27 cellular contexts compared by ENCODE assay signal in the genomic region with DNA sequence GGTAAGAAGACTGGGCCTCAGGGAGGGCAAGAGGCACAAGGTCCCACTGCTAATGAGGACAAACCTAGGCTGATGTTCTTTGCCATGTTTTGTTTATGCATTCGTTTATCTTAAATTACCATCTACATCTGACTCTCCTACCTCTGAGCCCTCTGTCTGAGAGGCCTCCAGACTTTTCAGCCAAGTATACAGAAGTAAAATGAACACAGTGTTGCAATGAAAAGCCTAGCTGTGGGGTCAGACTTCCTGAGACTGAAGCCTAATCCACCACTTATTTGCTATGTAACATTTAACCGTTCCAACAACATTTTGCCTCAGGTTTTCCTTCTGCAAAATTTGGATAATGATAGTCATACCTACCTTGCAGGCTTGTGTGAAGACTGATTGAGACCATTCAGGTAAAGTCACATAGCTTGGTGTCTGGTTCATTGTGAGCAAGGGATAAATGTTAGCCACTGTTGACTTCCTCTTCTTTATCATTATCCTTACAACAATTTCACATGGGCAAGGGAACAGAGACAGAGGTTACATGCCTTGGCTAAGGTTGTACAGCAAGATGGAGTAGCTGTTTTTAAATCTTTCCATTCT.
DNase-seq lines count a peak whose midpoint lies in the region; ATAC-seq and TF ChIP-seq lines count a peak whose summit lies in the region.
"Had no signal": no experiment of that assay in that cellular context is flagged by ENCODE, and none has a peak within 500 bp of the region (broad histone marks: within the 10 kb centered on the region; RNA-seq: fewer than 3 reads in every experiment).

No MANE protein-coding gene starts in this region.

- POLR2A ChIA-PET in CD4-positive, alpha-beta T cell (lab: Charles Lee): no interaction called here

- CTCF ChIA-PET in CD4-positive, alpha-beta T cell (lab: Charles Lee): no interaction called here

- H3K4me3 ChIP-seq in NB4 (ENCODE audit: low read depth, low read length) (no peak overlapping the region), adipocyte (ENCODE audit: low read length) (no peak overlapping the region), osteoblast (ENCODE audit: insufficient read depth, low read length) (no peak overlapping the region), dorsolateral prefrontal cortex (no peak overlapping the region), endodermal cell (ENCODE audit: low read length) (no peak overlapping the region)
- H3K4me3 ChIP-seq: adrenal gland, esophagus muscularis mucosa, gastrocnemius medialis, sigmoid colon, SJSA1, thyroid gland had no signal

- TF ChIP-seq CTCF in CD4-positive, alpha-beta T cell (IDR thresholded peaks at IDR 0.05): no peak
- TF ChIP-seq CTCF in NB4 (IDR thresholded peaks at IDR 0.05; ENCODE audit: low read depth, low read length) (no peak), osteoblast (IDR thresholded peaks at IDR 0.05; ENCODE audit: extremely low read depth, low read depth, low read length) (no peak), dorsolateral prefrontal cortex (IDR thresholded peaks at IDR 0.05 in 54 of 56, conservative IDR thresholded peaks at IDR 0.05 in 2 of 56; ENCODE audit: low read depth in 1 of 56, partially characterized antibody in 56 of 56) (no peak), endodermal cell (conservative IDR thresholded peaks at IDR 0.05) (no peak)

- no peak overlapping the region for H3K4me3 Mint-ChIP-seq in CD4-positive, alpha-beta T cell
- no peak overlapping the region for H3K4me3 Mint-ChIP-seq in endodermal cell
- H3K4me3 Mint-ChIP-seq: activated T-cell treated with anti-CD3 and anti-CD28 coated beads, Interleukin-2, amount 50 U/mL, for 24 hours; CD4-positive, CD25-positive, alpha-beta regulatory T cell; nephron had no signal

- no peak overlapping the region for H3K27ac ChIP-seq in CD4-positive, alpha-beta T cell (ENCODE audit: low read depth, low read length)
- H3K27ac ChIP-seq in osteoblast (ENCODE audit: low read depth, low read length) (no peak overlapping the region), dorsolateral prefrontal cortex (no peak overlapping the region), endodermal cell (ENCODE audit: low read depth, low read length) (no peak overlapping the region)
- H3K27ac ChIP-seq: adrenal gland, esophagus muscularis mucosa, gastrocnemius medialis, KMS-11, sigmoid colon, SJSA1, thyroid gland had no signal

- peaks cover 11% of the 10 kb centered on the region for H3K4me1 ChIP-seq in adipocyte (ENCODE audit: control insufficient read depth, insufficient read depth, low read length)
- H3K4me1 ChIP-seq in osteoblast (ENCODE audit: insufficient read depth, low read length): peaks cover 11% of the 10 kb centered on the region
- H3K4me1 ChIP-seq in endodermal cell (ENCODE audit: control insufficient read depth, insufficient read depth, low read length): peaks cover 5% of the 10 kb centered on the region
- H3K4me1 ChIP-seq: adrenal gland, esophagus muscularis mucosa, gastrocnemius medialis, sigmoid colon, SJSA1, thyroid gland had no signal

- H3K79me2 ChIP-seq in osteoblast (ENCODE audit: insufficient read depth, low read length): no peaks in the 10 kb centered on the region

- TF ChIP-seq POLR2A in NB4 (IDR thresholded peaks at IDR 0.05; ENCODE audit: extremely low read depth, insufficient read length): no peak

- no peak for ATAC-seq in CD4-positive, alpha-beta T cell (ENCODE audit: poor library complexity)
- ATAC-seq in HG03045 (IDR thresholded peaks at IDR 0.05; ENCODE audit: unreplicated experiment): no peak
- ATAC-seq: gastrocnemius medialis had no signal

- H2AFZ ChIP-seq in osteoblast (ENCODE audit: low read length): peak overlapping the region; percentile 4

- no peaks in the 10 kb centered on the region for H3K27me3 ChIP-seq in CD4-positive, alpha-beta T cell (ENCODE audit: control insufficient read depth, insufficient read depth, low read length)
- no peaks in the 10 kb centered on the region for H3K27me3 ChIP-seq in adipocyte (replicated peaks; ENCODE audit: control insufficient read depth, insufficient read depth, low read length)
- H3K27me3 ChIP-seq in osteoblast (ENCODE audit: insufficient read depth, low read length): peaks cover 4% of the 10 kb centered on the region
- H3K27me3 ChIP-seq in dorsolateral prefrontal cortex: peaks cover 0 to 3% (median 0%) of the 10 kb centered on the region in 45 donors
- H3K27me3 ChIP-seq in endodermal cell (ENCODE audit: control insufficient read depth, insufficient read depth, low read length, poor library complexity, severe bottlenecking): no peaks in the 10 kb centered on the region
- H3K27me3 ChIP-seq: adrenal gland, esophagus muscularis mucosa, gastrocnemius medialis, sigmoid colon, SJSA1, thyroid gland had no signal

- intact Hi-C loops in CD4-positive, alpha-beta T cell (cut with DNase I, micrococcal nuclease): no loop called here
- intact Hi-C loops in dorsolateral prefrontal cortex (cut with DNase I): no loop called here

- H3K9me3 Mint-ChIP-seq in CD4-positive, alpha-beta T cell: no peaks in the 10 kb centered on the region
- peaks cover 2% of the 10 kb centered on the region for H3K9me3 Mint-ChIP-seq in endodermal cell
- H3K9me3 Mint-ChIP-seq: activated T-cell treated with anti-CD3 and anti-CD28 coated beads, Interleukin-2, amount 50 U/mL, for 24 hours; nephron had no signal

- no peaks in the 10 kb centered on the region for H4K20me1 ChIP-seq in osteoblast (ENCODE audit: insufficient read depth, low read length)

- peak overlapping the region; percentile 37 for H3K4me2 ChIP-seq in osteoblast (ENCODE audit: insufficient read depth, low read length)
- H3K4me2 ChIP-seq: KMS-11 had no signal

- no peaks in the 10 kb centered on the region for H3K27me3 Mint-ChIP-seq in CD4-positive, alpha-beta T cell
- no peaks in the 10 kb centered on the region for H3K27me3 Mint-ChIP-seq in endodermal cell (ENCODE audit: insufficient read depth)
- H3K27me3 Mint-ChIP-seq: activated T-cell treated with anti-CD3 and anti-CD28 coated beads, Interleukin-2, amount 50 U/mL, for 24 hours; CD4-positive, CD25-positive, alpha-beta regulatory T cell; stimulated activated naive CD8-positive, alpha-beta T cell treated with anti-CD3 and anti-CD28 coated beads, Interleukin-15, amount 100 ng/mL, for 72 hours had no signal

- no peak for DNase-seq in CD4-positive, alpha-beta T cell
- DNase-seq in NB4 (ENCODE audit: low read depth) (peak; percentile 47), adipocyte (ENCODE audit: low read depth) (peak; percentile 9), osteoblast (ENCODE audit: insufficient read length, low spot score, missing footprints) (peak; percentile 11), dorsolateral prefrontal cortex (no peak), endodermal cell (no peak), kidney glomerular epithelial cell (lab: John Stamatoyannopoulos, UW) (no peak)
- DNase-seq: activated CD4-positive, alpha-beta T cell treated with anti-CD3 and anti-CD28 coated beads for 4 hours; activated CD8-positive, alpha-beta memory T cell treated with anti-CD3 and anti-CD28 coated beads for 24 hours; activated T-cell treated with anti-CD3 and anti-CD28 coated beads, Interleukin-2, amount 50 U/mL, for 24 hours; adrenal gland; CD4-positive, CD25-positive, alpha-beta regulatory T cell; DMS 273 treated with DMSO at 0.1 percent for 48 hours; gastrocnemius medialis; GDM1; midbrain; NCI-H1092; NCI-H345; NCI-H774; sigmoid colon; stimulated activated naive CD8-positive, alpha-beta T cell treated with anti-CD3 and anti-CD28 coated beads, Interleukin-15, amount 100 ng/mL, for 72 hours; thyroid gland had no signal

- H3K9ac ChIP-seq in adipocyte (ENCODE audit: low read length) (no peak overlapping the region), endodermal cell (ENCODE audit: extremely low read depth, low read length, poor library complexity, severe bottlenecking) (no peak overlapping the region)
- H3K9ac ChIP-seq: KMS-11 had no signal

- H3K4me1 Mint-ChIP-seq in CD4-positive, alpha-beta T cell (ENCODE audit: low read depth): peaks cover 20% of the 10 kb centered on the region
- peaks cover 16% of the 10 kb centered on the region for H3K4me1 Mint-ChIP-seq in endodermal cell

- H3K27ac Mint-ChIP-seq in CD4-positive, alpha-beta T cell: peak overlapping the region; percentile 11
- H3K27ac Mint-ChIP-seq in endodermal cell: no peak overlapping the region
- H3K27ac Mint-ChIP-seq: activated T-cell treated with anti-CD3 and anti-CD28 coated beads, Interleukin-2, amount 50 U/mL, for 24 hours; nephron; stimulated activated naive CD8-positive, alpha-beta T cell treated with anti-CD3 and anti-CD28 coated beads, Interleukin-15, amount 100 ng/mL, for 72 hours had no signal

- H3K36me3 ChIP-seq in adipocyte (ENCODE audit: control insufficient read depth, insufficient read depth, low read length, severe bottlenecking) (no peaks in the 10 kb centered on the region), osteoblast (ENCODE audit: insufficient read depth, low read length) (no peaks in the 10 kb centered on the region), endodermal cell (ENCODE audit: control insufficient read depth, insufficient read depth, low read length) (no peaks in the 10 kb centered on the region)
- H3K36me3 ChIP-seq: adrenal gland, esophagus muscularis mucosa, gastrocnemius medialis, sigmoid colon, SJSA1, thyroid gland had no signal

- no peaks in the 10 kb centered on the region for H3K9me3 ChIP-seq in CD4-positive, alpha-beta T cell (ENCODE audit: control insufficient read depth, low read length)
- H3K9me3 ChIP-seq in adipocyte (ENCODE audit: control insufficient read depth, low read length): no peaks in the 10 kb centered on the region
- no peaks in the 10 kb centered on the region for H3K9me3 ChIP-seq in osteoblast (ENCODE audit: low read depth, low read length)
- H3K9me3 ChIP-seq in endodermal cell (ENCODE audit: control insufficient read depth, low read length): peaks cover 3% of the 10 kb centered on the region
- H3K9me3 ChIP-seq: adrenal gland, esophagus muscularis mucosa, gastrocnemius medialis, sigmoid colon, SJSA1, thyroid gland had no signal

- 86 to 90% methylated on average over 2 of the region's 2 CpGs for WGBS in endodermal cell (ENCODE audit: insufficient coverage in 1 of 2, insufficient read length in 1 of 2), 2 experiments

- H3K36me3 Mint-ChIP-seq in CD4-positive, alpha-beta T cell (ENCODE audit: low read depth): no peaks in the 10 kb centered on the region
- no peaks in the 10 kb centered on the region for H3K36me3 Mint-ChIP-seq in endodermal cell (ENCODE audit: low read depth)
- H3K36me3 Mint-ChIP-seq: CD4-positive, CD25-positive, alpha-beta regulatory T cell had no signal

Comparison
In these comparisons a context has a peak if more than half of its experiments do, and no peak if none do; other contexts are left out.
1. DNase-seq: peak in NB4 (single experiment), adipocyte (single experiment) and osteoblast (single experiment); none in CD4-positive, alpha-beta T cell (0 of 10), dorsolateral prefrontal cortex (0 of 10), endodermal cell (single experiment) and kidney glomerular epithelial cell (single experiment).